Comparison of ENCODE assay signal across 9 cellular contexts in the genomic region with DNA sequence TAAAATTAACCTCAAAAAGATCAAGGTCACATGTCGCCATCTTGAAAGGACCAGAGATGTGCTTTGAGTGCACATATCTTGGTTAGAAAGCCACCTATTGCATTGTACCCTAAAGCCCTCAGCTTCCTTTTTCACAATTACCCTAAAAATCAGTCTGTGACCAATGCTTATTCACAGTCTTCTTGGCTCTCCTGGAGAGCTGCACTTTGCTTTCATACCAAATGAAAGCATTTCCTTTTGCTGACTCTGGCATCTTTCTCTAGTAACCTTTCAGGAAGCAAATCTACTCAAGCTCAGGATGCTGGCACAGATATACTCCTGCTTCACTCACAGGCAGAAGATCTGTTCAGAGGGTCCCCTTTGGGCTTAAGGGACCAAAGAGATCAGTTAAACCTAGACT.
"Had no signal": no experiment of that assay in that cellular context is flagged by ENCODE, and none has a peak within 500 bp of the region (broad histone marks: within the 10 kb centered on the region; RNA-seq: fewer than 3 reads in every experiment).

No MANE protein-coding gene starts in this region.

- DNase-seq: GM23248, H9, HCEC 1CT, IMR-90, KG1 had no signal

- H3K9ac ChIP-seq: GM23248 had no signal

- H2AFZ ChIP-seq: GM23248 had no signal

- FAIRE-seq: H1, H54, HTR-8/SVneo, K562 had no signal

- H3K4me3 ChIP-seq: GM23248, K562 had no signal

- ATAC-seq: K562 had no signal

- H3K27ac ChIP-seq: GM23248 had no signal
